8 cellular contexts compared by ENCODE assay signal in genomic region chr11:45806072-45806933, GRCh38. TPM values are rescaled to one million over a fixed set of nuclear protein-coding genes. Genes with fewer than 3 reads are reported as not detected.
DNase-seq lines count a peak whose midpoint lies in the region; ATAC-seq and TF ChIP-seq lines count a peak whose summit lies in the region.

No MANE protein-coding gene starts in this region.

- H3K79me2 ChIP-seq in mesendoderm (ENCODE audit: control insufficient read depth, insufficient read depth, low read length): no peaks in the 10 kb centered on the region

- H3K18ac ChIP-seq in mesendoderm (ENCODE audit: low read length): no peak overlapping the region

- H3K4me3 ChIP-seq in heart right ventricle (peak overlapping the region; percentile 15 to 95 (median 78)), brain microvascular endothelial cell (ENCODE audit: low read depth, low read length) (peak overlapping the region; percentile 84), mesendoderm (ENCODE audit: low read length) (no peak overlapping the region)

- H2BK15ac ChIP-seq in mesendoderm (replicated peaks; ENCODE audit: low read depth): no peak overlapping the region

- no peak overlapping the region for H4K8ac ChIP-seq in mesendoderm (ENCODE audit: low read depth, low read length)

- H3K36me3 ChIP-seq in heart right ventricle (peaks cover 0 to 47% (median 8%) of the 10 kb centered on the region in 9 donors), brain microvascular endothelial cell (replicated peaks) (peaks cover 3% of the 10 kb centered on the region), mesendoderm (ENCODE audit: control insufficient read depth, insufficient read depth, low read length) (no peaks in the 10 kb centered on the region)

- H2BK5ac ChIP-seq in mesendoderm (ENCODE audit: low read length): no peak overlapping the region

- no peak for TF ChIP-seq CTCF in heart right ventricle (IDR thresholded peaks at IDR 0.05)
- TF ChIP-seq CTCF in brain microvascular endothelial cell (IDR thresholded peaks at IDR 0.05; ENCODE audit: low read depth, low read length, missing control alignments): no peak

- no peaks in the 10 kb centered on the region for H3K9me3 ChIP-seq in heart right ventricle

- peak overlapping the region; percentile 53 for H3K4me2 ChIP-seq in mesendoderm (ENCODE audit: low read length)

- DNase-seq in heart right ventricle (no peak), left ventricle myocardium superior (no peak), brain microvascular endothelial cell (no peak), mesendoderm (no peak), superior temporal gyrus (ENCODE audit: extremely low spot score) (no peak), NCI-H1092 treated with DMSO at 0.1 percent for 48 hours (lab: John Stamatoyannopoulos, UW) (no peak)

- WGBS in heart right ventricle, 2 donors: 81 to 84% methylated on average over 20 of the region's 20 CpGs
- WGBS in mesendoderm (ENCODE audit: extremely low coverage, insufficient coverage, low lambda C conversion rate): no CpG with 5 or more reads among the region's 20 CpGs

- intact Hi-C loops in heart right ventricle (cut with DNase I) (loop anchor here in 2 of 10 donors (5.0 kb wide), 2 partner anchors 36 to 41 kb away; partner anchors contain the start of gene CRY2 (in 1 of the 2)), left ventricle myocardium superior (cut with micrococcal nuclease) (no loop called here)

- peak overlapping the region; percentile 71 for H3K9ac ChIP-seq in mesendoderm (ENCODE audit: low read length)

- no peaks in the 10 kb centered on the region for H3K27me3 ChIP-seq in heart right ventricle
- H3K27me3 ChIP-seq in brain microvascular endothelial cell (replicated peaks): no peaks in the 10 kb centered on the region
- no peaks in the 10 kb centered on the region for H3K27me3 ChIP-seq in mesendoderm (ENCODE audit: insufficient read depth, low read length, poor library complexity)

- no peak overlapping the region for H2BK120ac ChIP-seq in mesendoderm (ENCODE audit: low read depth, low read length)

- no peak overlapping the region for H3K4ac ChIP-seq in mesendoderm (ENCODE audit: low read depth, low read length)

- H3K4me1 ChIP-seq in heart right ventricle: peaks cover 14 to 62% (median 39%) of the 10 kb centered on the region in 9 donors
- H3K4me1 ChIP-seq in mesendoderm (ENCODE audit: control insufficient read depth, low read depth, low read length): peaks cover 4% of the 10 kb centered on the region

- in situ Hi-C loops in brain microvascular endothelial cell (cut with HindIII; ENCODE audit: low pct_ligation_motif_present, low sequenced_read_pairs): no loop called here

- H3K23ac ChIP-seq in mesendoderm (ENCODE audit: low read length): peak overlapping the region; percentile 30

- ATAC-seq in heart right ventricle (no peak), left ventricle myocardium superior (no peak), GM21423 (IDR thresholded peaks at IDR 0.05; ENCODE audit: unreplicated experiment) (no peak), GM19035 (IDR thresholded peaks at IDR 0.05; ENCODE audit: unreplicated experiment) (no peak)

- H3K79me1 ChIP-seq in mesendoderm (ENCODE audit: low read length): peaks cover 14% of the 10 kb centered on the region

- H4K5ac ChIP-seq in mesendoderm (ENCODE audit: low read length): no peak overlapping the region

- H2AK5ac ChIP-seq in mesendoderm (ENCODE audit: low read length): peak overlapping the region; percentile 91

- peak overlapping the region in 5 of 10 donors; percentile 88 to 93 (median 90) for H3K27ac ChIP-seq in heart right ventricle
- H3K27ac ChIP-seq in brain microvascular endothelial cell: no peak overlapping the region
- H3K27ac ChIP-seq in mesendoderm (ENCODE audit: low read depth, low read length): no peak overlapping the region

- peak overlapping the region; percentile 89 for H3K56ac ChIP-seq in mesendoderm (ENCODE audit: low read length)

RNA-seq across cellular contexts. Expression of gene SLC35C1, which starts 1.4 kb away (rescaled TPM):
- total RNA-seq in heart right ventricle: 1 to 10 TPM; 4.5 to 9.6 (median 6.1) TPM
- 10 to 100 TPM in 1 of 2 donors, 1 to 10 TPM in 1; 5.2 to 14.1 TPM for polyA plus RNA-seq in heart right ventricle
- total RNA-seq in left ventricle myocardium superior: 5.1 TPM
- polyA plus RNA-seq in mesendoderm (2013, experiment 1 of 2): 7.2 TPM
- polyA plus RNA-seq in mesendoderm (2013, experiment 2 of 2): 7.3 TPM

RNA-seq across cellular contexts. Expression of gene CRY2, which starts 41.0 kb away (rescaled TPM):
- 100 to 1,000 TPM in 5 of 10 donors, 10 to 100 TPM in 5; 61.8 to 131 (median 98.0) TPM for total RNA-seq in heart right ventricle
- 10 to 100 TPM; 16.8 to 24.4 TPM for polyA plus RNA-seq in heart right ventricle
- total RNA-seq in left ventricle myocardium superior: 90.1 TPM
- polyA plus RNA-seq in mesendoderm (2013, experiment 1 of 2): 5.1 TPM
- polyA plus RNA-seq in mesendoderm (2013, experiment 2 of 2): 5.1 TPM
